8 cellular contexts compared by ENCODE assay signal in genomic region chr11:4607111-4607510, GRCh38. TPM values are rescaled to one million over a fixed set of nuclear protein-coding genes. Genes with fewer than 3 reads are reported as not detected.
DNase-seq lines count a peak whose midpoint lies in the region; ATAC-seq, FAIRE-seq and TF ChIP-seq lines count a peak whose summit lies in the region.

No MANE protein-coding gene starts in this region.

- CTCF ChIA-PET in HEK293T (lab: Yijun Ruan, JAX): no interaction called here

- peak; percentile 5 for FAIRE-seq in urothelium cell line (lab: Jason Lieb, UNC)

- intact Hi-C loops in right lobe of liver (cut with DNase I): no loop called here

- no peaks in the 10 kb centered on the region for H3K9me3 Mint-ChIP-seq in activated naive CD4-positive, alpha-beta T cell treated with anti-CD3 and anti-CD28 coated beads, Interleukin-2, amount 50 U/mL, for 24 hours
- no peaks in the 10 kb centered on the region for H3K9me3 Mint-ChIP-seq in activated naive CD8-positive, alpha-beta T cell treated with anti-CD3 and anti-CD28 coated beads, Interleukin-2, amount 10 ng/mL, durations not matched to agents 7 days and 5 days

- 63% methylated on average over 6 of the region's 6 CpGs for WGBS in right lobe of liver (ENCODE audit: insufficient coverage, low coverage, low lambda C conversion rate, missing lambda C conversion rate)

- H3K27me3 Mint-ChIP-seq in activated naive CD4-positive, alpha-beta T cell treated with anti-CD3 and anti-CD28 coated beads, Interleukin-2, amount 50 U/mL, for 24 hours: no peaks in the 10 kb centered on the region
- no peaks in the 10 kb centered on the region for H3K27me3 Mint-ChIP-seq in activated naive CD8-positive, alpha-beta T cell treated with anti-CD3 and anti-CD28 coated beads, Interleukin-2, amount 10 ng/mL, durations not matched to agents 7 days and 5 days

- peak overlapping the region; percentile 80 for H3K27ac Mint-ChIP-seq in activated naive CD4-positive, alpha-beta T cell treated with anti-CD3 and anti-CD28 coated beads, Interleukin-2, amount 50 U/mL, for 24 hours
- peak overlapping the region; percentile 91 for H3K27ac Mint-ChIP-seq in activated naive CD8-positive, alpha-beta T cell treated with anti-CD3 and anti-CD28 coated beads, Interleukin-2, amount 10 ng/mL, durations not matched to agents 7 days and 5 days

- ATAC-seq in activated naive CD8-positive, alpha-beta T cell treated with anti-CD3 and anti-CD28 coated beads, Interleukin-2, amount 10 ng/mL, durations not matched to agents 7 days and 5 days (ENCODE audit: low read depth): no peak
- no peak for ATAC-seq in right lobe of liver

- peak overlapping the region; percentile 92 for H3K4me3 Mint-ChIP-seq in activated naive CD4-positive, alpha-beta T cell treated with anti-CD3 and anti-CD28 coated beads, Interleukin-2, amount 50 U/mL, for 24 hours
- peak overlapping the region; percentile 92 for H3K4me3 Mint-ChIP-seq in activated naive CD8-positive, alpha-beta T cell treated with anti-CD3 and anti-CD28 coated beads, Interleukin-2, amount 10 ng/mL, durations not matched to agents 7 days and 5 days

- TF ChIP-seq POLR2A in right lobe of liver (IDR thresholded peaks at IDR 0.05): no peak

- no peaks in the 10 kb centered on the region for H3K27me3 ChIP-seq in right lobe of liver

- H3K27ac ChIP-seq in right lobe of liver: peak overlapping the region in 2 of 3 donors; percentile 77 to 80

- TF ChIP-seq CTCF in right lobe of liver (IDR thresholded peaks at IDR 0.05): no peak

- H3K36me3 ChIP-seq in right lobe of liver: peaks cover 0 to 8% (median under 1%) of the 10 kb centered on the region in 4 donors

- peak overlapping the region; percentile 66 to 82 (median 76) for H3K4me3 ChIP-seq in right lobe of liver

- H3K9me3 ChIP-seq in right lobe of liver: no peaks in the 10 kb centered on the region

- H3K4me1 Mint-ChIP-seq in activated naive CD4-positive, alpha-beta T cell treated with anti-CD3 and anti-CD28 coated beads, Interleukin-2, amount 50 U/mL, for 24 hours: peaks cover 65% of the 10 kb centered on the region
- peaks cover 29% of the 10 kb centered on the region for H3K4me1 Mint-ChIP-seq in activated naive CD8-positive, alpha-beta T cell treated with anti-CD3 and anti-CD28 coated beads, Interleukin-2, amount 10 ng/mL, durations not matched to agents 7 days and 5 days

- H3K4me1 ChIP-seq in right lobe of liver: peaks cover 0 to 19% (median 0%) of the 10 kb centered on the region in 4 donors

- peaks cover 2% of the 10 kb centered on the region for H3K36me3 Mint-ChIP-seq in activated naive CD4-positive, alpha-beta T cell treated with anti-CD3 and anti-CD28 coated beads, Interleukin-2, amount 50 U/mL, for 24 hours
- H3K36me3 Mint-ChIP-seq in activated naive CD8-positive, alpha-beta T cell treated with anti-CD3 and anti-CD28 coated beads, Interleukin-2, amount 10 ng/mL, durations not matched to agents 7 days and 5 days: peaks cover 9% of the 10 kb centered on the region

- DNase-seq in activated naive CD4-positive, alpha-beta T cell treated with anti-CD3 and anti-CD28 coated beads, Interleukin-2, amount 50 U/mL, for 16 hours: no peak
- DNase-seq in activated naive CD8-positive, alpha-beta T cell treated with anti-CD3 and anti-CD28 coated beads, Interleukin-2, amount 10 ng/mL, durations not matched to agents 7 days and 5 days: no peak
- DNase-seq in right lobe of liver (no peak), urothelium cell line (ENCODE audit: low spot score) (no peak), iPS-NIHi11 (ENCODE audit: low spot score) (no peak), cerebellum (ENCODE audit: low spot score) (no peak), HEK293T (ENCODE audit: extremely low spot score) (no peak)

- POLR2A ChIA-PET in activated naive CD8-positive, alpha-beta T cell treated with anti-CD3 and anti-CD28 coated beads, Interleukin-2, amount 10 ng/mL, durations not matched to agents 7 days and 5 days (lab: Charles Lee): no interaction called here
- POLR2A ChIA-PET in HEK293T (lab: Yijun Ruan, JAX): interaction anchor here (1.2 to 2.3 kb wide), 4 partner anchors 8 to 431 kb away, joined by 3 to 9 read pairs (median 7); no protein-coding TSS in a partner anchor

TF ChIP-seq in HEK293T, 16 proteins besides CTCF, POLR2A, EP300 and RAD21:
- no peak for TF ChIP-seq SUZ12 (IDR thresholded peaks at IDR 0.05)
- no peak for TF ChIP-seq BHLHE40 (IDR thresholded peaks at IDR 0.05; ENCODE audit: borderline replicate concordance)
- no peak for TF ChIP-seq L3MBTL2 (conservative IDR thresholded peaks at IDR 0.05)
- no peak for TF ChIP-seq SP1 (IDR thresholded peaks at IDR 0.05)
- no peak for TF ChIP-seq PKNOX1 (IDR thresholded peaks at IDR 0.05)
- TF ChIP-seq LEF1 (IDR thresholded peaks at IDR 0.05; ENCODE audit: borderline replicate concordance): no peak
- no peak for TF ChIP-seq FOXM1 (IDR thresholded peaks at IDR 0.05; ENCODE audit: borderline replicate concordance)
- no peak for TF ChIP-seq TARDBP (IDR thresholded peaks at IDR 0.05)
- no peak for TF ChIP-seq ZNF384 (IDR thresholded peaks at IDR 0.05)
- TF ChIP-seq FOXK2 (IDR thresholded peaks at IDR 0.05): no peak
- no peak for TF ChIP-seq ELF4 (IDR thresholded peaks at IDR 0.05)
- no peak for TF ChIP-seq FOXA1 (IDR thresholded peaks at IDR 0.05)
- no peak for TF ChIP-seq HDGF (IDR thresholded peaks at IDR 0.05; ENCODE audit: borderline replicate concordance)
- TF ChIP-seq ARNT (IDR thresholded peaks at IDR 0.05): no peak
- TF ChIP-seq NFRKB (IDR thresholded peaks at IDR 0.05): no peak
- no peak for TF ChIP-seq CTBP1 (IDR thresholded peaks at IDR 0.05; ENCODE audit: borderline replicate concordance)

RNA-seq across cellular contexts. Expression of gene TRIM68, which starts 0.9 kb away (rescaled TPM):
- total RNA-seq in activated naive CD8-positive, alpha-beta T cell treated with anti-CD3 and anti-CD28 coated beads, Interleukin-2, amount 10 ng/mL, durations not matched to agents 7 days and 5 days: 10 to 100 TPM; 17.7 to 21.4 TPM
- total RNA-seq in right lobe of liver (1 to 10 TPM; 3.3 to 8.6 (median 5.8) TPM), cerebellum (12.2 TPM)

RNA-seq across cellular contexts. Expression of gene OR52I1, which starts 13.3 kb away (rescaled TPM):
- total RNA-seq in activated naive CD8-positive, alpha-beta T cell treated with anti-CD3 and anti-CD28 coated beads, Interleukin-2, amount 10 ng/mL, durations not matched to agents 7 days and 5 days: not detected
- total RNA-seq in right lobe of liver: not detected
- not detected for total RNA-seq in cerebellum

RNA-seq across cellular contexts. Expression of gene OR52I2, which starts 25.6 kb away (rescaled TPM):
- total RNA-seq in activated naive CD8-positive, alpha-beta T cell treated with anti-CD3 and anti-CD28 coated beads, Interleukin-2, amount 10 ng/mL, durations not matched to agents 7 days and 5 days: not detected
- total RNA-seq in right lobe of liver: not detected
- not detected for total RNA-seq in cerebellum

RNA-seq across cellular contexts. Expression of gene OR51D1, which starts 30.2 kb away (rescaled TPM):
- total RNA-seq in activated naive CD8-positive, alpha-beta T cell treated with anti-CD3 and anti-CD28 coated beads, Interleukin-2, amount 10 ng/mL, durations not matched to agents 7 days and 5 days: not detected
- total RNA-seq in right lobe of liver (not detected), cerebellum (not detected)

RNA-seq across cellular contexts. Expression of gene OR51E1, which starts 36.7 kb away (rescaled TPM):
- not detected for total RNA-seq in activated naive CD8-positive, alpha-beta T cell treated with anti-CD3 and anti-CD28 coated beads, Interleukin-2, amount 10 ng/mL, durations not matched to agents 7 days and 5 days
- total RNA-seq in right lobe of liver: not detected
- 0.18 TPM for total RNA-seq in cerebellum
